In the genomic region with DNA sequence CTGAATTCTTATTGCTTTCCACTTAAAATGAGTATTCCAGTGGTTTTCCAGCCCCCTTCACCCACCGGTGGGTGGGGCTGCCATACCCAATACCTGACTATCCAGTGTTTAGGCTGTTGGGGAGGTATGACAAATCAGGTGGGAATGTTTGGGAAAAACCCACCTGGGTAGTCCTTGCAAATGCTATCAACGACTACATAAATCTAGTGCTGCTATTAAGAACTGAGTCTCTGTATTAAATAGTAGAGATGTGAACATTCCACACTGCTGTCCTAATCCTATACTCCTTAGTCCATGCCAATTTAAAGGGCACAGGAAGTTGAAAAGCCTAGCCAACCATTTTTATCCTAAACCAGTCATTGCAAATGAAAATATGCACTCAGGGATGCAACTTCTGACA, we compare ENCODE assay signal across 25 cellular contexts.
"Had no signal": no experiment of that assay in that cellular context is flagged by ENCODE, and none has a peak within 500 bp of the region (broad histone marks: within the 10 kb centered on the region; RNA-seq: fewer than 3 reads in every experiment).

No MANE protein-coding gene starts in this region.

- H3K4me3 Mint-ChIP-seq: activated T-cell treated with anti-CD3 and anti-CD28 coated beads, Interleukin-2, amount 50 U/mL, for 24 hours; endodermal cell; natural killer cell treated with Interleukin-12 subunit alpha and Interleukin-12 subunit beta and Interleukin-15 and Interleukin-18, amount 100 ng/mL, for 72 hours; stimulated activated naive CD8-positive, alpha-beta T cell treated with anti-CD3 and anti-CD28 coated beads, Interleukin-15, amount 100 ng/mL, for 72 hours; WTC11 had no signal

- H3K36me3 Mint-ChIP-seq: activated naive CD8-positive, alpha-beta T cell; natural killer cell treated with Interleukin-12 subunit alpha and Interleukin-12 subunit beta and Interleukin-15 and Interleukin-18, amount 100 ng/mL, for 72 hours had no signal

- H3K36me3 ChIP-seq: adrenal gland, esophagus squamous epithelium, gastrocnemius medialis, pancreas, tibial artery had no signal

- H3K27me3 ChIP-seq: pancreas had no signal

- ATAC-seq: gastrocnemius medialis; left ventricle myocardium superior; natural killer cell treated with Interleukin-12 subunit alpha and Interleukin-12 subunit beta and Interleukin-15 and Interleukin-18, amount 100 ng/mL, for 72 hours; pancreas; right cardiac atrium; stimulated activated naive CD8-positive, alpha-beta T cell treated with anti-CD3 and anti-CD28 coated beads, Interleukin-15, amount 100 ng/mL, for 72 hours; WTC11 had no signal

- DNase-seq: activated CD4-positive, alpha-beta T cell treated with anti-CD3 and anti-CD28 coated beads, Interleukin-2, amount 50 U/mL, for 4 hours; activated CD8-positive, alpha-beta memory T cell treated with anti-CD3 and anti-CD28 coated beads for 24 hours; activated CD8-positive, alpha-beta memory T cell treated with anti-CD3 and anti-CD28 coated beads, Interleukin-2, amount 50 U/mL, for 4 hours; activated naive CD4-positive, alpha-beta T cell; activated T-cell treated with anti-CD3 and anti-CD28 coated beads, Interleukin-2, amount 50 U/mL, for 24 hours; adrenal gland; endodermal cell; esophagus squamous epithelium; gastrocnemius medialis; hypothalamus; left ventricle myocardium superior; mammary epithelial cell; midbrain; pancreas; psoas muscle; right cardiac atrium; stimulated activated CD4-positive, alpha-beta T cell treated with anti-CD3 and anti-CD28 coated beads, Interleukin-12 subunit alpha, Interleukin-12 subunit beta, amount 100 ng/mL, for 4 hours; stimulated activated naive CD8-positive, alpha-beta T cell treated with anti-CD3 and anti-CD28 coated beads, Interleukin-15, amount 100 ng/mL, for 72 hours; T1000; tibial artery had no signal

- H3K27ac Mint-ChIP-seq: activated naive CD8-positive, alpha-beta T cell; activated T-cell treated with anti-CD3 and anti-CD28 coated beads, Interleukin-2, amount 50 U/mL, for 24 hours; activated T-helper 2 cell treated with anti-CD3 and anti-CD28 coated beads, Interferon-gamma antibody, Interleukin-2, Interleukin-4, amounts not matched to agents 10 μg/mL and 5 μg/mL and 100 μg/mL, durations not matched to agents 14 hours and 24 hours and 36 hours; endodermal cell; natural killer cell treated with Interleukin-12 subunit alpha and Interleukin-12 subunit beta and Interleukin-15 and Interleukin-18, amount 100 ng/mL, for 72 hours; stimulated activated naive CD8-positive, alpha-beta T cell treated with anti-CD3 and anti-CD28 coated beads, Interleukin-15, amount 100 ng/mL, for 72 hours; WTC11 had no signal

- H3K4me3 ChIP-seq: adrenal gland, coronary artery, esophagus squamous epithelium, gastrocnemius medialis, pancreas, psoas muscle, tibial artery had no signal

- H3K9me3 ChIP-seq: adrenal gland, gastrocnemius medialis, pancreas, tibial artery had no signal

- H3K27ac ChIP-seq: adrenal gland, coronary artery, esophagus squamous epithelium, gastrocnemius medialis, pancreas, psoas muscle, tibial artery had no signal

- H3K4me1 ChIP-seq: adrenal gland, esophagus squamous epithelium, gastrocnemius medialis, pancreas, psoas muscle, tibial artery had no signal
